17 cellular contexts compared by ENCODE assay signal in genomic region chr2:67075530-67076253, GRCh38.
DNase-seq lines count a peak whose midpoint lies in the region; ATAC-seq and TF ChIP-seq lines count a peak whose summit lies in the region.
"Had no signal": no experiment of that assay in that cellular context is flagged by ENCODE, and none has a peak within 500 bp of the region (broad histone marks: within the 10 kb centered on the region; RNA-seq: fewer than 3 reads in every experiment).

No MANE protein-coding gene starts in this region.

- H2BK120ac ChIP-seq in mesendoderm (ENCODE audit: low read depth, low read length), result no peak overlapping the region

- no peaks in the 10 kb centered on the region for H3K27me3 Mint-ChIP-seq in progenitor cell of endocrine pancreas
- no peaks in the 10 kb centered on the region for H3K27me3 Mint-ChIP-seq in activated T-helper 17 cell treated with anti-CD3 and anti-CD28 coated beads, Interleukin-2, amount 50 U/mL, for 72 hours
- H3K27me3 Mint-ChIP-seq: CD4-positive, alpha-beta memory T cell had no signal

- ATAC-seq in SK-N-SH treated with all-trans-retinoic acid at 6 μM for 48 hours (no peak), HG03280 (IDR thresholded peaks at IDR 0.05; ENCODE audit: unreplicated experiment) (no peak)
- ATAC-seq in activated T-helper 17 cell treated with anti-CD3 and anti-CD28 coated beads, Interleukin-2, amount 50 U/mL, for 72 hours (replicated peaks), result no peak

- no peaks in the 10 kb centered on the region for H3K4me1 ChIP-seq in SK-N-SH (ENCODE audit: control insufficient read depth in 1 of 2, insufficient read depth in 2 of 2, low read depth in 1 of 2, low read length in 1 of 2)
- H3K4me1 ChIP-seq in mesendoderm (ENCODE audit: control insufficient read depth, low read depth, low read length), result no peaks in the 10 kb centered on the region
- H3K4me1 ChIP-seq: BE2C had no signal

- WGBS in SK-N-SH (ENCODE audit: low lambda C conversion rate), result 69% methylated on average over 3 of the region's 3 CpGs
- no CpG with 5 or more reads among the region's 3 CpGs for WGBS in mesendoderm (ENCODE audit: extremely low coverage, insufficient coverage, low lambda C conversion rate)

- no peaks in the 10 kb centered on the region for H3F3A ChIP-seq in SK-N-SH (replicated peaks; ENCODE audit: insufficient read depth)

- no peak overlapping the region for H3K9ac ChIP-seq in SK-N-SH
- H3K9ac ChIP-seq in mesendoderm (ENCODE audit: low read length), result no peak overlapping the region

- H3K56ac ChIP-seq in mesendoderm (ENCODE audit: low read length), result no peak overlapping the region

- H3K4me3 ChIP-seq in SK-N-SH (ENCODE audit: low read depth in 2 of 2, low read length in 1 of 2), result no peak overlapping the region
- no peak overlapping the region for H3K4me3 ChIP-seq in mesendoderm (ENCODE audit: low read length)

- H3K27ac ChIP-seq in SK-N-SH (ENCODE audit: low read depth in 2 of 2, low read length in 1 of 2) (no peak overlapping the region), mesendoderm (ENCODE audit: low read depth, low read length) (no peak overlapping the region)
- H3K27ac ChIP-seq: C4-2B, HL-60 had no signal

- H3K9me3 Mint-ChIP-seq in progenitor cell of endocrine pancreas (ENCODE audit: low read depth), result peaks cover 39% of the 10 kb centered on the region
- H3K9me3 Mint-ChIP-seq in activated T-helper 17 cell treated with anti-CD3 and anti-CD28 coated beads, Interleukin-2, amount 50 U/mL, for 72 hours, result no peaks in the 10 kb centered on the region

- peak overlapping the region; percentile 71 for H3K27ac Mint-ChIP-seq in progenitor cell of endocrine pancreas
- no peak overlapping the region for H3K27ac Mint-ChIP-seq in activated T-helper 17 cell treated with anti-CD3 and anti-CD28 coated beads, Interleukin-2, amount 50 U/mL, for 72 hours
- H3K27ac Mint-ChIP-seq: CD4-positive, alpha-beta memory T cell; HFFc6 had no signal

- no peaks in the 10 kb centered on the region for H3K27me3 ChIP-seq in SK-N-SH (ENCODE audit: insufficient read depth)
- H3K27me3 ChIP-seq in mesendoderm (ENCODE audit: insufficient read depth, low read length, poor library complexity), result no peaks in the 10 kb centered on the region
- H3K27me3 ChIP-seq: BE2C had no signal

- H3K79me1 ChIP-seq in mesendoderm (ENCODE audit: low read length), result no peaks in the 10 kb centered on the region

- peaks cover 20% of the 10 kb centered on the region for H3K4me1 Mint-ChIP-seq in progenitor cell of endocrine pancreas (ENCODE audit: low read depth)
- H3K4me1 Mint-ChIP-seq in activated T-helper 17 cell treated with anti-CD3 and anti-CD28 coated beads, Interleukin-2, amount 50 U/mL, for 72 hours, result no peaks in the 10 kb centered on the region
- H3K4me1 Mint-ChIP-seq: CD4-positive, alpha-beta memory T cell had no signal

- H4K20me1 ChIP-seq in SK-N-SH (ENCODE audit: insufficient read depth), result no peaks in the 10 kb centered on the region

- no peaks in the 10 kb centered on the region for H3K9me2 ChIP-seq in SK-N-SH

- H4K8ac ChIP-seq in mesendoderm (ENCODE audit: low read depth, low read length), result peak overlapping the region; percentile 76

- CTCF ChIA-PET in SK-N-SH (lab: Yijun Ruan, JAX), result interaction anchor here (1.7 kb wide), 1 partner anchor 9 kb away, joined by 3 read pairs; no protein-coding TSS in a partner anchor

- H3K4me3 Mint-ChIP-seq in progenitor cell of endocrine pancreas (ENCODE audit: low read depth), result no peak overlapping the region
- H3K4me3 Mint-ChIP-seq in activated T-helper 17 cell treated with anti-CD3 and anti-CD28 coated beads, Interleukin-2, amount 50 U/mL, for 72 hours, result no peak overlapping the region
- H3K4me3 Mint-ChIP-seq: HFFc6 had no signal

- no peak overlapping the region for H3K4me2 ChIP-seq in SK-N-SH
- H3K4me2 ChIP-seq in mesendoderm (ENCODE audit: low read length), result no peak overlapping the region

- no peaks in the 10 kb centered on the region for H3K9me3 ChIP-seq in SK-N-SH
- H3K9me3 ChIP-seq: BE2C had no signal

- POLR2A ChIA-PET in SK-N-SH (lab: Yijun Ruan, JAX), result no interaction called here

- peaks cover 37% of the 10 kb centered on the region for H3K36me3 Mint-ChIP-seq in progenitor cell of endocrine pancreas (ENCODE audit: insufficient read depth)
- H3K36me3 Mint-ChIP-seq in activated T-helper 17 cell treated with anti-CD3 and anti-CD28 coated beads, Interleukin-2, amount 50 U/mL, for 72 hours (ENCODE audit: low read depth), result no peaks in the 10 kb centered on the region
- H3K36me3 Mint-ChIP-seq: CD4-positive, alpha-beta memory T cell had no signal

- H3K36me3 ChIP-seq in SK-N-SH (replicated peaks in 1 of 2; ENCODE audit: control insufficient read depth in 1 of 2, insufficient read depth in 2 of 2, low read length in 1 of 2), result no peaks in the 10 kb centered on the region
- no peaks in the 10 kb centered on the region for H3K36me3 ChIP-seq in mesendoderm (ENCODE audit: control insufficient read depth, insufficient read depth, low read length)
- H3K36me3 ChIP-seq: BE2C had no signal

- TF ChIP-seq CTCF in SK-N-SH (IDR thresholded peaks at IDR 0.05), result no peak
- TF ChIP-seq CTCF in progenitor cell of endocrine pancreas (IDR thresholded peaks at IDR 0.05; ENCODE audit: unreplicated experiment), result no peak

- no peak overlapping the region for H2BK5ac ChIP-seq in mesendoderm (ENCODE audit: low read length)

- no peak overlapping the region for H3K23ac ChIP-seq in mesendoderm (ENCODE audit: low read length)

- no peak overlapping the region for H3K4ac ChIP-seq in mesendoderm (ENCODE audit: low read depth, low read length)

- no peak for TF ChIP-seq EP300 in SK-N-SH (IDR thresholded peaks at IDR 0.05; ENCODE audit: borderline replicate concordance in 1 of 2, low read depth in 1 of 2, low read length in 1 of 2)

- H2BK15ac ChIP-seq in mesendoderm (replicated peaks; ENCODE audit: low read depth), result no peak overlapping the region

- H2AFZ ChIP-seq in SK-N-SH (ENCODE audit: low read depth), result no peak overlapping the region

- H4K5ac ChIP-seq in mesendoderm (ENCODE audit: low read length), result no peak overlapping the region

- no peak for TF ChIP-seq RAD21 in SK-N-SH (IDR thresholded peaks at IDR 0.05; ENCODE audit: low read length)

- DNase-seq in SK-N-SH (no peak), mesendoderm (no peak), progenitor cell of endocrine pancreas (ENCODE audit: low spot score, unreplicated experiment) (no peak), MV-4-11 (lab: John Stamatoyannopoulos, UW) (no peak)
- DNase-seq in activated CD4-positive, alpha-beta T cell treated with anti-CD3 and anti-CD28 coated beads, Interleukin-2, amount 50 U/mL, for 48 hours, result no peak
- DNase-seq: BE2C; CD4-positive, alpha-beta memory T cell; COR-L47; DMS153; EL; HCEC 1CT; HFFc6 had no signal

- H3K79me2 ChIP-seq in SK-N-SH (ENCODE audit: insufficient read depth) (no peaks in the 10 kb centered on the region), mesendoderm (ENCODE audit: control insufficient read depth, insufficient read depth, low read length) (no peaks in the 10 kb centered on the region)

- no peak overlapping the region for H2AK5ac ChIP-seq in mesendoderm (ENCODE audit: low read length)

- H3K18ac ChIP-seq in mesendoderm (ENCODE audit: low read length), result no peak overlapping the region

TF ChIP-seq in SK-N-SH, 30 proteins besides CTCF, POLR2A, EP300 and RAD21:
- no peak for TF ChIP-seq NRF1 (IDR thresholded peaks at IDR 0.05; ENCODE audit: low read depth, low read length)
- TF ChIP-seq GATA2 (CRISPR knock-in tag; IDR thresholded peaks at IDR 0.05), result peak; percentile 53; the same call in 1 of the 2 replicates
TF ChIP-seq in SK-N-SH: peak in this region for 1.

TF ChIP-seq in SK-N-SH treated with all-trans-retinoic acid at 6 μM for 48 hours, 23 proteins besides CTCF, POLR2A, EP300 and RAD21 (continues in another document):
- TF ChIP-seq OSR1 (CRISPR knock-in tag; IDR thresholded peaks at IDR 0.05) (no peak), TOX (CRISPR knock-in tag; IDR thresholded peaks at IDR 0.05; ENCODE audit: borderline replicate concordance) (no peak), ZFP30 (CRISPR knock-in tag; IDR thresholded peaks at IDR 0.05) (no peak), ZFP3 (CRISPR knock-in tag; IDR thresholded peaks at IDR 0.05) (no peak), CSRNP3 (CRISPR knock-in tag; IDR thresholded peaks at IDR 0.05) (no peak), GLIS3 (CRISPR knock-in tag; IDR thresholded peaks at IDR 0.05) (no peak), ISL1 (CRISPR knock-in tag; IDR thresholded peaks at IDR 0.05) (no peak), ZNF70 (CRISPR knock-in tag; IDR thresholded peaks at IDR 0.05) (no peak), ZNF8 (CRISPR knock-in tag; IDR thresholded peaks at IDR 0.05) (no peak), POU6F1 (CRISPR knock-in tag; IDR thresholded peaks at IDR 0.05; ENCODE audit: borderline replicate concordance, low read depth) (no peak)
